Comparison of ENCODE assay signal across 8 cellular contexts in genomic region chr11:74449369-74449931, GRCh38. TPM values are rescaled to one million over a fixed set of nuclear protein-coding genes. Genes with fewer than 3 reads are reported as not detected.
DNase-seq lines count a peak whose midpoint lies in the region; ATAC-seq and TF ChIP-seq lines count a peak whose summit lies in the region.

No MANE protein-coding gene starts in this region.

- no peak for TF ChIP-seq POLR2A in transverse colon (IDR thresholded peaks at IDR 0.05)

- ATAC-seq in HG03432 (IDR thresholded peaks at IDR 0.05; ENCODE audit: unreplicated experiment) (peak; percentile 63), activated B cell treated with CpG ODN at 0.5 μM for 24 hours (ENCODE audit: low read depth) (peak; percentile 92)
- ATAC-seq in effector memory CD8-positive, alpha-beta T cell (replicated peaks) = peak; percentile 92

- no peaks in the 10 kb centered on the region for H3K9me3 ChIP-seq in transverse colon

- H3K4me3 ChIP-seq in transverse colon = no peak overlapping the region

- peak overlapping the region; percentile 54 for H3K4me3 Mint-ChIP-seq in activated B cell treated with CpG ODN at 0.5 μM for 24 hours
- no peak overlapping the region for H3K4me3 Mint-ChIP-seq in effector memory CD8-positive, alpha-beta T cell

- intact Hi-C loops in activated B cell treated with CpG ODN at 0.5 μM for 24 hours (cut with micrococcal nuclease) (loop anchor here (1.0 kb wide), 2 partner anchors 61 to 194 kb away; no protein-coding TSS in a partner anchor), transverse colon (cut with DNase I; ENCODE audit: low total_unique reads) (loop anchor here (2.0 kb wide), 1 partner anchor 195 kb away; no protein-coding TSS in a partner anchor)

- H3K4me1 Mint-ChIP-seq in activated B cell treated with CpG ODN at 0.5 μM for 24 hours = peaks cover 9% of the 10 kb centered on the region
- no peaks in the 10 kb centered on the region for H3K4me1 Mint-ChIP-seq in effector memory CD8-positive, alpha-beta T cell (ENCODE audit: low read depth in 2 of 2)

- H3K27ac Mint-ChIP-seq in activated B cell treated with CpG ODN at 0.5 μM for 24 hours = no peak overlapping the region
- H3K27ac Mint-ChIP-seq in effector memory CD8-positive, alpha-beta T cell = no peak overlapping the region

- 70 to 75% methylated on average over 2 of the region's 2 CpGs for WGBS in transverse colon (ENCODE audit: low coverage in 1 of 2), 2 donors

- H3K4me1 ChIP-seq in transverse colon = peaks cover 2 to 16% (median 8%) of the 10 kb centered on the region in 4 donors

- H3K36me3 ChIP-seq in transverse colon = no peaks in the 10 kb centered on the region

- TF ChIP-seq CTCF in activated B cell treated with CpG ODN at 0.5 μM for 24 hours (IDR thresholded peaks at IDR 0.05) = no peak
- peak; percentile 55 to 82 (median 70) for TF ChIP-seq CTCF in transverse colon (IDR thresholded peaks at IDR 0.05)

- DNase-seq in activated CD8-positive, alpha-beta memory T cell treated with anti-CD3 and anti-CD28 coated beads for 24 hours = peak; percentile 59
- no peak for DNase-seq in activated CD8-positive, alpha-beta memory T cell treated with anti-CD3 and anti-CD28 coated beads, Interleukin-2, amount 50 U/mL, for 4 hours
- DNase-seq in NCI-H460 (ENCODE audit: extremely low read depth, low read depth) = peak; percentile 56
- DNase-seq in activated B cell treated with CpG ODN at 0.5 μM for 24 hours = peak; percentile 15
- DNase-seq in effector memory CD8-positive, alpha-beta T cell = peak; percentile 44 to 49 (median 47)
- peak; percentile 71 for DNase-seq in middle frontal gyrus (ENCODE audit: extremely low spot score, low spot score)
- DNase-seq in transverse colon = peak; percentile 39

- no peaks in the 10 kb centered on the region for H3K36me3 Mint-ChIP-seq in activated B cell treated with CpG ODN at 0.5 μM for 24 hours (ENCODE audit: low read depth)
- H3K36me3 Mint-ChIP-seq in effector memory CD8-positive, alpha-beta T cell (ENCODE audit: insufficient read depth) = no peaks in the 10 kb centered on the region

- in situ Hi-C loops in transverse colon (cut with MboI; ENCODE audit: low pct_ligation_motif_present in 1 of 4, low pct_unique_long_range_greater_than_20kb in 1 of 4, low sequenced_read_pairs in 3 of 4) = loop anchor here (5.0 to 10.0 kb wide), 5 partner anchors 55 to 197 kb away; partner anchors contain the start of gene PGM2L1 (in 1 of the 4)

- no peaks in the 10 kb centered on the region for H3K9me3 Mint-ChIP-seq in activated B cell treated with CpG ODN at 0.5 μM for 24 hours
- H3K9me3 Mint-ChIP-seq in effector memory CD8-positive, alpha-beta T cell = no peaks in the 10 kb centered on the region

- POLR2A ChIA-PET in activated B cell treated with CpG ODN at 0.5 μM for 24 hours (lab: Charles Lee) = interaction anchor here (0.7 to 1.6 kb wide), 4 partner anchors 44 to 194 kb away, joined by 3 to 8 read pairs (median 6); partner anchors contain the start of genes LIPT2 and POLD3

- no peak for TF ChIP-seq EP300 in transverse colon (IDR thresholded peaks at IDR 0.05; ENCODE audit: low read depth)

- CTCF ChIA-PET in activated B cell treated with CpG ODN at 0.5 μM for 24 hours (lab: Charles Lee) = interaction anchor here (0.8 to 9.6 kb wide), 25 partner anchors 8 to 485 kb away, joined by 3 to 181 read pairs (median 4); partner anchors contain the start of genes LIPT2, PGM2L1 and POLD3

- no peak overlapping the region for H3K27ac ChIP-seq in transverse colon

- H3K27me3 ChIP-seq in transverse colon = no peaks in the 10 kb centered on the region

- H3K27me3 Mint-ChIP-seq in activated B cell treated with CpG ODN at 0.5 μM for 24 hours = peaks cover 15% of the 10 kb centered on the region
- H3K27me3 Mint-ChIP-seq in effector memory CD8-positive, alpha-beta T cell = peaks cover 28 to 31% of the 10 kb centered on the region in 2 donors

RNA-seq across cellular contexts. Expression of gene KCNE3, which starts 17.9 kb away (rescaled TPM):
- total RNA-seq in NCI-H460 (2014; rRNA removed; shearing (Covaris generic)) = not detected in 2 replicates
- polyA plus RNA-seq in NCI-H460 (2014; cell fraction: nucleus; rRNA removed) = not detected in 2 replicates
- total RNA-seq in activated B cell treated with CpG ODN at 0.5 μM for 24 hours (not detected in 2 replicates), transverse colon (10 to 100 TPM in 1 of 4 donors, 1 to 10 TPM in 2, under 1 TPM in 1; 0.80 to 14.9 (median 6.8) TPM)

RNA-seq across cellular contexts. Expression of gene LIPT2, which starts 44.1 kb away (rescaled TPM):
- total RNA-seq in NCI-H460 (2014; rRNA removed; shearing (Covaris generic)) = 2.1 and 5.1 TPM in 2 replicates
- 4.3 and 5.8 TPM in 2 replicates for polyA plus RNA-seq in NCI-H460 (2014; cell fraction: nucleus; rRNA removed)
- 4.1 and 5.4 TPM in 2 replicates for total RNA-seq in activated B cell treated with CpG ODN at 0.5 μM for 24 hours
- total RNA-seq in transverse colon = 10 to 100 TPM in 1 of 4 donors, 1 to 10 TPM in 3; 4.1 to 11.6 (median 5.8) TPM

RNA-seq across cellular contexts. Expression of gene PGM2L1, which starts 51.2 kb away (rescaled TPM):
- total RNA-seq in NCI-H460 (2014; rRNA removed; shearing (Covaris generic)) = 2.1 TPM in 2 replicates
- 0.32 and 0.44 TPM in 2 replicates for polyA plus RNA-seq in NCI-H460 (2014; cell fraction: nucleus; rRNA removed)
- total RNA-seq in activated B cell treated with CpG ODN at 0.5 μM for 24 hours (3.5 and 3.8 TPM in 2 replicates), transverse colon (10 to 100 TPM in 1 of 4 donors, 1 to 10 TPM in 3; 2.6 to 10.1 (median 8.3) TPM)
